ENCODE assay signal across 8 cellular contexts in the genomic region with DNA sequence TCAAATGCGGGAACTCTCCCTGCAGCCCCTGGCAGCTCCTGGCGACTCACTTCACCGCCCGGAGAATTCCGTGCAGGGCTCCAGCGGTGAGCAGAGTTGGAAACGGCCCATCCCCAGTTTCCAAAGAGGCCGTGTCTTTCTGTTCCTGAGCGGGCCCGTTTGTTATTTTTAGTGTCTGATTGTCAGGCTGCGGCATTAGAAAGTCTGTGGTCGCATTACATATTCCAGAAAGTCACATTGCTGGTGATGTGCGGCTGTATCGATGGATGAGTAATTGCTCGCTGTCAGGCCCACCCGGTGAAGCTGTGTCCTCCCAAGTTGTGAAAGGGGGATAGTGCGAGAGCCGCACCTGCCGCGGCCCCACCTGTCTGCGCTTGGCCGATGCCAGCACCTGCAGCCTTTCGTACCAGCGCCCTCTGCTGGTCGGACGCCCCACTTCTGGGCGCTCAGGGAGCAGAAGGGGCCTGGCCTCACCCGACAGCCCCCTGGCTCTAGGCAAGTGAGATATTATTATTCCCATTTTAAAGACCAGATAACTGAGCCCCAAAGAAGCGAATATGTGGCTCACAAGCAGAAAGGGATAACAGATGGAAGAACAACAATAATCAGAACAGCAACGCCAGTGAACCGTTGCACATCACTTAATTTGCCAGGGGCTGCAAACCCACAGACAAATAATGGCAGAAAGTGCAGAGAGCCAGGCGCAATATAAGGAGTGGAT.
DNase-seq lines count a peak whose midpoint lies in the region; ATAC-seq, FAIRE-seq and TF ChIP-seq lines count a peak whose summit lies in the region.

No MANE protein-coding gene starts in this region.

- H3K9me1 ChIP-seq in keratinocyte (ENCODE audit: control insufficient read depth, extremely low read depth, insufficient read depth, low read length): no peaks in the 10 kb centered on the region

- H3K9me3 ChIP-seq in CD4-positive, CD25-positive, alpha-beta regulatory T cell (ENCODE audit: control insufficient read depth in 2 of 2, low read length in 2 of 2): no peaks in the 10 kb centered on the region
- H3K9me3 ChIP-seq in WERI-Rb-1 (ENCODE audit: severe bottlenecking) (no peaks in the 10 kb centered on the region), keratinocyte (ENCODE audit: control insufficient read depth, low read depth, low read length) (no peaks in the 10 kb centered on the region)

- no peak overlapping the region for H2AFZ ChIP-seq in keratinocyte (ENCODE audit: control insufficient read depth, low read length)

- H3K27me3 ChIP-seq in CD4-positive, CD25-positive, alpha-beta regulatory T cell (ENCODE audit: control insufficient read depth, insufficient read depth, low read length): no peaks in the 10 kb centered on the region
- H3K27me3 ChIP-seq in WERI-Rb-1 (ENCODE audit: insufficient read depth, low read depth, severe bottlenecking) (peaks cover 29% of the 10 kb centered on the region), brain microvascular endothelial cell (replicated peaks) (no peaks in the 10 kb centered on the region), keratinocyte (ENCODE audit: control insufficient read depth, extremely low read depth, insufficient read depth, low read length) (peaks cover 15% of the 10 kb centered on the region)

- H3K27ac ChIP-seq in CD4-positive, CD25-positive, alpha-beta regulatory T cell (ENCODE audit: insufficient read depth, low read length, poor library complexity, severe bottlenecking): no peak overlapping the region
- H3K27ac ChIP-seq in WERI-Rb-1 (no peak overlapping the region), brain microvascular endothelial cell (no peak overlapping the region), keratinocyte (ENCODE audit: control insufficient read depth, insufficient read depth, low read length) (no peak overlapping the region)

- peaks cover 10 to 21% (median 13%) of the 10 kb centered on the region in 4 donors for H3K4me1 Mint-ChIP-seq in CD4-positive, CD25-positive, alpha-beta regulatory T cell

- no peaks in the 10 kb centered on the region for H3K36me3 ChIP-seq in CD4-positive, CD25-positive, alpha-beta regulatory T cell (ENCODE audit: control insufficient read depth, insufficient read depth, low read length)
- H3K36me3 ChIP-seq in WERI-Rb-1 (no peaks in the 10 kb centered on the region), brain microvascular endothelial cell (replicated peaks) (no peaks in the 10 kb centered on the region), keratinocyte (ENCODE audit: control insufficient read depth in 2 of 2, extremely low read depth in 1 of 2, insufficient read depth in 2 of 2, low read length in 2 of 2) (no peaks in the 10 kb centered on the region)

- H3K4me3 ChIP-seq in CD4-positive, CD25-positive, alpha-beta regulatory T cell (ENCODE audit: low read depth, low read length): no peak overlapping the region
- H3K4me3 ChIP-seq in NB4 (ENCODE audit: low read depth, low read length) (no peak overlapping the region), WERI-Rb-1 (ENCODE audit: low read depth, low read length) (no peak overlapping the region), brain microvascular endothelial cell (ENCODE audit: low read depth, low read length) (no peak overlapping the region), keratinocyte (ENCODE audit: control insufficient read depth in 2 of 3, extremely low read depth in 1 of 3, insufficient read depth in 2 of 3, low read depth in 1 of 3, low read length in 3 of 3) (no peak overlapping the region)

- no peaks in the 10 kb centered on the region for H3K27me3 Mint-ChIP-seq in CD4-positive, CD25-positive, alpha-beta regulatory T cell

- H3K4me1 ChIP-seq in CD4-positive, CD25-positive, alpha-beta regulatory T cell (ENCODE audit: control insufficient read depth, insufficient read depth, low read length, poor library complexity, severe bottlenecking): peaks cover 6% of the 10 kb centered on the region
- H3K4me1 ChIP-seq in keratinocyte (ENCODE audit: control insufficient read depth, extremely low read depth, insufficient read depth, low read length): peaks cover 3% of the 10 kb centered on the region

- in situ Hi-C loops in brain microvascular endothelial cell (cut with HindIII; ENCODE audit: low pct_ligation_motif_present, low sequenced_read_pairs): no loop called here

- H3K9ac ChIP-seq in keratinocyte (ENCODE audit: control insufficient read depth, extremely low read depth, insufficient read depth, low read length): no peak overlapping the region

- peak; percentile 57 to 70 (median 62) for DNase-seq in CD4-positive, CD25-positive, alpha-beta regulatory T cell
- peak; percentile 47 for DNase-seq in NB4 (ENCODE audit: low read depth)
- DNase-seq in WERI-Rb-1: peak; percentile 66
- peak; percentile 0 for DNase-seq in brain microvascular endothelial cell
- no peak for DNase-seq in keratinocyte (ENCODE audit: low read depth, low spot score)
- DNase-seq in stimulated activated CD4-positive, alpha-beta T cell treated with anti-CD3 and anti-CD28 coated beads, Interleukin-2, amount 100 ng/mL, for 24 hours: peak; percentile 87 to 89
- DNase-seq in NCI-H187 treated with DMSO at 0.1 percent for 48 hours (lab: John Stamatoyannopoulos, UW): no peak

- no peaks in the 10 kb centered on the region for H3K79me2 ChIP-seq in keratinocyte (ENCODE audit: control insufficient read depth, insufficient read depth, low read length)

- no peak for FAIRE-seq in keratinocyte (lab: Jason Lieb, UNC)

- ATAC-seq in CD4-positive, CD25-positive, alpha-beta regulatory T cell (ENCODE audit: low read depth in 2 of 2): peak; percentile 77 to 83
- ATAC-seq in GM21619 (IDR thresholded peaks at IDR 0.05; ENCODE audit: unreplicated experiment): peak; percentile 67

- peaks cover 0 to 2% (median 0%) of the 10 kb centered on the region in 7 donors for H3K9me3 Mint-ChIP-seq in CD4-positive, CD25-positive, alpha-beta regulatory T cell

- TF ChIP-seq CTCF in NB4 (IDR thresholded peaks at IDR 0.05; ENCODE audit: low read depth, low read length): peak; percentile 79
- TF ChIP-seq CTCF in WERI-Rb-1 (IDR thresholded peaks at IDR 0.05; ENCODE audit: low read depth, low read length): peak; percentile 91
- peak; percentile 85 for TF ChIP-seq CTCF in brain microvascular endothelial cell (IDR thresholded peaks at IDR 0.05; ENCODE audit: low read depth, low read length, missing control alignments)
- peak; percentile 65 to 97 (median 84) for TF ChIP-seq CTCF in keratinocyte (optimal IDR thresholded peaks at IDR 0.05 in 1 of 3, IDR thresholded peaks at IDR 0.05 in 1 of 3, conservative IDR thresholded peaks at IDR 0.05 in 1 of 3; ENCODE audit: extremely low read depth in 1 of 3, insufficient read depth in 2 of 3, low read length in 3 of 3)

- TF ChIP-seq POLR2A in NB4 (IDR thresholded peaks at IDR 0.05; ENCODE audit: extremely low read depth, insufficient read length): no peak

- dilution Hi-C loops in keratinocyte (cut with MboI; ENCODE audit: extremely low pct_ligation_motif_present, low sequenced_read_pairs): no loop called here

- H3K4me3 Mint-ChIP-seq in CD4-positive, CD25-positive, alpha-beta regulatory T cell: peak overlapping the region in 2 of 4 donors; percentile 71 to 79

- no peaks in the 10 kb centered on the region for H4K20me1 ChIP-seq in keratinocyte (ENCODE audit: control insufficient read depth, extremely low read depth, insufficient read depth, low read length)

- no peak overlapping the region for H3K4me2 ChIP-seq in keratinocyte (ENCODE audit: control insufficient read depth, extremely low read depth, insufficient read depth, low read depth, low read length)

- H3K27ac Mint-ChIP-seq in CD4-positive, CD25-positive, alpha-beta regulatory T cell: peak overlapping the region in 1 of 3 donors; percentile 11

- no peaks in the 10 kb centered on the region for H3K36me3 Mint-ChIP-seq in CD4-positive, CD25-positive, alpha-beta regulatory T cell

Comparison
In these comparisons a context has a peak if more than half of its experiments do, and no peak if none do; other contexts are left out.
1. DNase-seq: peak in CD4-positive, CD25-positive, alpha-beta regulatory T cell (3 of 3), NB4 (single experiment), WERI-Rb-1 (single experiment), brain microvascular endothelial cell (single experiment) and stimulated activated CD4-positive, alpha-beta T cell treated with anti-CD3 and anti-CD28 coated beads, Interleukin-2, amount 100 ng/mL, for 24 hours (2 of 2); none in keratinocyte (single experiment) and NCI-H187 treated with DMSO at 0.1 percent for 48 hours (single experiment).
2. Peak in every context shown above with its lines, with median percentiles within 50 percentile points of each other: CTCF ChIP-seq.